ENCODE assay signal across 9 cellular contexts in the genomic region with DNA sequence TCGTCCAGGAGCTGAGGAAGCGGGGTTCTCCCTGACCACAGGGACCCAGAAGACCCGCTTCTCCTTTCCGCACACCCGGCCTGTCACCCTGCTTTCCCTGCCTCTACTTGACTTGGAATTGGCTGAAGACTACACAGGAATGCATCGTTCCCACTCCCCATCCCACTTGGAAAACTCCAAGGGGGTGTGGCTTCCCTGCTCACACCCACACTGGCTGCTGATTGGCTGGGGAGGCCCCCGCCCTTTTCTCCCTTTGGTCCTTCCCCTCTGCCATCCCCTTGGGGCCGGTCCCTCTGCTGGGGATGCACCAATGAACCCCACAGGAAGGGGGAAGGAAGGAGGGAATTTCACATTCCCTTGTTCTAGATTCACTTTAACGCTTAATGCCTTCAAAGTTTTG. TPM values are rescaled to one million over a fixed set of nuclear protein-coding genes. Genes with fewer than 3 reads are reported as not detected.
A peak's percentile ranks its signal among the peaks of the same experiment; 100 is the strongest.
DNase-seq lines count a peak whose midpoint lies in the region; ATAC-seq, FAIRE-seq and TF ChIP-seq lines count a peak whose summit lies in the region.
"Had no signal": no experiment of that assay in that cellular context is flagged by ENCODE, and none has a peak within 500 bp of the region (broad histone marks: within the 10 kb centered on the region; RNA-seq: fewer than 3 reads in every experiment).

No MANE protein-coding gene starts in this region.

- no peak overlapping the region for H3K4me3 ChIP-seq in PC-3 (ENCODE audit: low read length)
- H3K4me3 ChIP-seq in fibroblast of pulmonary artery (replicated peaks; ENCODE audit: low read depth, low read length), result no peak overlapping the region
- H3K4me3 ChIP-seq in pancreas, result no peak overlapping the region

- no peak overlapping the region for H3K9ac ChIP-seq in PC-3 (ENCODE audit: low read length)

- H2AFZ ChIP-seq in PC-3 (ENCODE audit: low read length), result no peak overlapping the region

- H3K9me3 ChIP-seq in PC-3 (ENCODE audit: low read length) (no peaks in the 10 kb centered on the region), pancreas (no peaks in the 10 kb centered on the region)

- peak; percentile 46 to 58 for DNase-seq in NCI-H2081 (lab: John Stamatoyannopoulos, UW)
- DNase-seq in NCI-H2081 treated with DMSO at 0.1 percent for 48 hours (lab: John Stamatoyannopoulos, UW), result no peak
- DNase-seq in PC-3, result peak; percentile 75
- peak; percentile 68 for DNase-seq in fibroblast of pulmonary artery (ENCODE audit: low read depth)
- peak in 4 of 6 donors; percentile 53 to 67 (median 64) for DNase-seq in pancreas
- no peak for DNase-seq in activated gamma-delta T cell (lab: John Stamatoyannopoulos, UW)

- peaks cover 12% of the 10 kb centered on the region for H3F3A ChIP-seq in PC-3 (ENCODE audit: low read length, unreplicated experiment)

- H3K27me3 ChIP-seq in PC-3 (ENCODE audit: low read length) (no peaks in the 10 kb centered on the region), pancreas (no peaks in the 10 kb centered on the region)

- H3K4me1 ChIP-seq in PC-3 (ENCODE audit: insufficient read depth, low read length) (peaks cover 16% of the 10 kb centered on the region), pancreas (peaks cover 3 to 7% (median 6%) of the 10 kb centered on the region in 3 donors)

- BruUV-seq in PC-3 (replicated peaks; lab: Mats Ljungman, UMichigan), result no TSS peak

- CTCF ChIA-PET in PC-3 (lab: Charles Lee), result interaction anchor here (0.7 kb wide), 1 partner anchor 21 kb away, joined by 4 read pairs; no protein-coding TSS in a partner anchor

- POLR2A ChIA-PET in PC-3 (lab: Charles Lee; ENCODE audit: unreplicated experiment), result no interaction called here

- ATAC-seq in PC-3 (peak; percentile 8; the same call in 1 of the 2 replicates), pancreas (peak in 3 of 4 donors; percentile 11 to 33 (median 16)), GM19455 (IDR thresholded peaks at IDR 0.05; ENCODE audit: unreplicated experiment) (no peak), GM21381 (IDR thresholded peaks at IDR 0.05; ENCODE audit: unreplicated experiment) (no peak)

- 80 to 81% methylated on average over 9 of the region's 9 CpGs for WGBS in pancreas, 2 donors

- no peak overlapping the region for H3K27ac ChIP-seq in PC-3 (ENCODE audit: low read length)
- H3K27ac ChIP-seq in pancreas, result no peak overlapping the region
- H3K27ac ChIP-seq: C4-2B had no signal

- TF ChIP-seq CTCF in PC-3 (conservative IDR thresholded peaks at IDR 0.05; ENCODE audit: low read depth, low read length) (no peak), fibroblast of pulmonary artery (IDR thresholded peaks at IDR 0.05; ENCODE audit: low read length, missing control alignments) (no peak), pancreas (IDR thresholded peaks at IDR 0.05) (no peak)

- H3K79me2 ChIP-seq in PC-3 (ENCODE audit: low read length), result no peaks in the 10 kb centered on the region

- FAIRE-seq in pancreas (lab: Jason Lieb, UNC), result no peak

- no peaks in the 10 kb centered on the region for H3K9me2 ChIP-seq in PC-3 (replicated peaks; ENCODE audit: low read length)

- no peak overlapping the region for H3K4me2 ChIP-seq in PC-3 (ENCODE audit: low read length)

- H4K20me1 ChIP-seq in PC-3 (ENCODE audit: low read length), result no peaks in the 10 kb centered on the region

- H3K36me3 ChIP-seq in PC-3 (ENCODE audit: low read depth, low read length), result peaks cover 19% of the 10 kb centered on the region
- H3K36me3 ChIP-seq in pancreas, result no peaks in the 10 kb centered on the region

- intact Hi-C loops in PC-3 (cut with micrococcal nuclease), result no loop called here
- intact Hi-C loops in pancreas (cut with DNase I), result loop anchor here in 1 of 3 donors (10.0 kb wide), 1 partner anchor 109 kb away; a partner anchor contains a TSS

RNA-seq across cellular contexts. Expression of a gene that starts 18.9 kb away (rescaled TPM):
- 120 and 158 TPM in 2 replicates for total RNA-seq in PC-3 (2014; rRNA removed)
- 10 to 100 TPM; 12.5 to 49.3 (median 25.1) TPM for total RNA-seq in pancreas
- 10 to 100 TPM; 32.7 to 34.3 TPM for polyA plus RNA-seq in pancreas

RNA-seq across cellular contexts. Expression of a gene that starts 27.9 kb away (rescaled TPM):
- total RNA-seq in PC-3 (2014; rRNA removed), result 2.5 and 4.7 TPM in 2 replicates
- under 1 TPM; 0.22 to 0.41 (median 0.30) TPM for total RNA-seq in pancreas
- 1 to 10 TPM in 1 of 2 donors, under 1 TPM in 1; 0.53 to 2.1 TPM for polyA plus RNA-seq in pancreas

RNA-seq across cellular contexts. Expression of a gene that starts 29.3 kb away (rescaled TPM):
- total RNA-seq in PC-3 (2014; rRNA removed) (9.5 and 12.9 TPM in 2 replicates), pancreas (1 to 10 TPM; 2.1 to 6.3 (median 3.2) TPM)
- 1 to 10 TPM; 4.4 to 9.5 TPM for polyA plus RNA-seq in pancreas

RNA-seq across cellular contexts. Expression of a gene that starts 58.3 kb away (rescaled TPM):
- total RNA-seq in PC-3 (2014; rRNA removed) (35.8 and 60.5 TPM in 2 replicates), pancreas (10 to 100 TPM in 1 of 6 donors, 1 to 10 TPM in 3, under 1 TPM in 2; 0.79 to 17.0 (median 5.7) TPM)
- 10 to 100 TPM; 12.9 to 21.6 TPM for polyA plus RNA-seq in pancreas

RNA-seq across cellular contexts. Expression of a gene that starts 58.5 kb away (rescaled TPM):
- total RNA-seq in PC-3 (2014; rRNA removed) (9.4 and 10.1 TPM in 2 replicates), pancreas (1 to 10 TPM; 3.4 to 8.0 (median 6.0) TPM)
- polyA plus RNA-seq in pancreas, result 1 to 10 TPM; 3.7 to 3.8 TPM

Comparison
In these comparisons a context has a peak if more than half of its experiments do, and no peak if none do; other contexts are left out.
1. DNase-seq: peak in NCI-H2081 (2 of 2), PC-3 (single experiment), fibroblast of pulmonary artery (single experiment) and pancreas (4 of 6); none in NCI-H2081 treated with DMSO at 0.1 percent for 48 hours (single experiment) and activated gamma-delta T cell (single experiment).
2. ATAC-seq: peak in PC-3 (single experiment) and pancreas (3 of 4); none in GM19455 (single experiment) and GM21381 (single experiment).